In the genomic region with DNA sequence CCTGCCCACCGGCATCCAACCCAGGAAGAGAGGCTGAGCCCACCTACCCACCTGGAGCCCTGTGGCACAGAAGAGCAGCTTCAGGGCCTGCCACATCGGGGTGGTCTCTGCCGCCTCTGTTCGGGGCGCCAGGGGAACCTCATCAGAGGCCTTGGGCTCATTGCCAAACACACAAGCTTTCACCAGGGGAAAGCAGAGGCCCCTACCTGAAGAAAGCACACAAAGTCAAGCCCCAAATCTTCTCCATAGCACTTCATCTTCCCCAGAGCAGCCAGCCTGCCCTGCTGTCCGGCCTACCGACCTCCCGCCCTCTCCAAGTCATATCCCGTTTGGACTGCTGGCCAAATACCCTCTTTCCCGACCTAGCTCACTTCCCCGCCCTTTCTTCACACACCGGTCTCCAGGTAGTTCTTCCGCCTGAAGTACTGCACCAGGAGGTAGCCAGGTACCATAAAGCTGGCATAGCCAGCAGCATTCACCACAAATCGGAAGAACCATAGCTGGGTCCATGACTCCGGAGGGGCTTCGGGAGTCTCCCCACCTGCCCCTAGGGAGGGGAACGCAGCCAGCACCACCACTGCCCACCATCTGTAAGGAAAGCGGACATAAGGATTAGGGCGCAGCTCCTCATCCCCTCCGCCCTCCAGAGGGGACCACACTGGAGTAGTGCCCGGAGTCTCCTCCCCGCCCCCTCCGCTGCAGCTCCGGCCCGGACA, we compare ENCODE assay signal across 8 cellular contexts. TPM values are rescaled to one million over a fixed set of nuclear protein-coding genes. Genes with fewer than 3 reads are reported as not detected.
DNase-seq lines count a peak whose midpoint lies in the region; ATAC-seq and TF ChIP-seq lines count a peak whose summit lies in the region.

No MANE protein-coding gene starts in this region.

- peaks cover 42% of the 10 kb centered on the region for H3K36me3 Mint-ChIP-seq in activated CD8-positive, alpha-beta T cell treated with anti-CD3 and anti-CD28 coated beads for 36 hours (ENCODE audit: low read depth)

- no peaks in the 10 kb centered on the region for H3K27me3 Mint-ChIP-seq in activated CD8-positive, alpha-beta T cell treated with anti-CD3 and anti-CD28 coated beads for 36 hours

- H3K27ac ChIP-seq in 22Rv1 (peak overlapping the region; percentile 91), rectal smooth muscle tissue (ENCODE audit: low read depth, low read length) (peak overlapping the region; percentile 75)

- peaks cover 67% of the 10 kb centered on the region for H3K4me1 Mint-ChIP-seq in activated CD8-positive, alpha-beta T cell treated with anti-CD3 and anti-CD28 coated beads for 36 hours (ENCODE audit: low read depth)

- POLR2A ChIA-PET in activated CD8-positive, alpha-beta T cell treated with anti-CD3 and anti-CD28 coated beads for 36 hours (lab: Charles Lee) = interaction anchor here (0.7 to 17.2 kb wide), 16 partner anchors 8 to 102 kb away, joined by 3 to 486 read pairs (median 5); partner anchors contain the start of genes AARS2, HSP90AB1, SLC29A1 and TMEM151B

- TF ChIP-seq CTCF in 22Rv1 (IDR thresholded peaks at IDR 0.05) (no peak), fibroblast of the aortic adventitia (IDR thresholded peaks at IDR 0.05; ENCODE audit: insufficient read depth, low read length) (no peak)
- no peak for TF ChIP-seq CTCF in activated CD8-positive, alpha-beta T cell treated with anti-CD3 and anti-CD28 coated beads for 36 hours (IDR thresholded peaks at IDR 0.05)

- CTCF ChIA-PET in activated CD8-positive, alpha-beta T cell treated with anti-CD3 and anti-CD28 coated beads for 36 hours (lab: Charles Lee) = interaction anchor here (0.6 to 3.8 kb wide), 18 partner anchors 8 to 948 kb away, joined by 3 to 47 read pairs (median 4); partner anchors contain the start of genes HSP90AB1, SLC29A1 and TMEM151B

- peak overlapping the region; percentile 85 for H3K4me3 Mint-ChIP-seq in activated CD8-positive, alpha-beta T cell treated with anti-CD3 and anti-CD28 coated beads for 36 hours

- no peaks in the 10 kb centered on the region for H3K27me3 ChIP-seq in rectal smooth muscle tissue (ENCODE audit: control insufficient read depth, insufficient read depth, low read length)

- peak overlapping the region; percentile 85 for H3K27ac Mint-ChIP-seq in activated CD8-positive, alpha-beta T cell treated with anti-CD3 and anti-CD28 coated beads for 36 hours

- peak; percentile 41 for DNase-seq in activated CD8-positive, alpha-beta T cell treated with anti-CD3 and anti-CD28 coated beads for 36 hours
- DNase-seq in fibroblast of the aortic adventitia (ENCODE audit: low read depth) = no peak
- no peak for DNase-seq in SK-N-DZ (ENCODE audit: low spot score)
- DNase-seq in UCSD-AML1 (lab: John Stamatoyannopoulos, UW; ENCODE audit: unreplicated experiment) = no peak

- peaks cover 6% of the 10 kb centered on the region for H3K4me1 ChIP-seq in rectal smooth muscle tissue (ENCODE audit: control insufficient read depth, insufficient read depth, low read length)

- intact Hi-C loops in activated CD8-positive, alpha-beta T cell treated with anti-CD3 and anti-CD28 coated beads for 36 hours (cut with micrococcal nuclease) = no loop called here

- ATAC-seq in GM19395 (IDR thresholded peaks at IDR 0.05; ENCODE audit: unreplicated experiment) (peak; percentile 0), GM19023 (IDR thresholded peaks at IDR 0.05; ENCODE audit: unreplicated experiment) (no peak)
- peak; percentile 6 for ATAC-seq in activated CD8-positive, alpha-beta T cell treated with anti-CD3 and anti-CD28 coated beads for 36 hours

- H3K9me3 Mint-ChIP-seq in activated CD8-positive, alpha-beta T cell treated with anti-CD3 and anti-CD28 coated beads for 36 hours = no peaks in the 10 kb centered on the region

- peak overlapping the region; percentile 49 for H3K9ac ChIP-seq in rectal smooth muscle tissue (ENCODE audit: low read length)

- H3K36me3 ChIP-seq in rectal smooth muscle tissue (ENCODE audit: control insufficient read depth, insufficient read depth, low read length) = peaks cover 41% of the 10 kb centered on the region

- H3K4me3 ChIP-seq in fibroblast of the aortic adventitia (ENCODE audit: low read depth, low read length) (peak overlapping the region; percentile 92), rectal smooth muscle tissue (ENCODE audit: low read length) (peak overlapping the region; percentile 80)

RNA-seq across cellular contexts. Expression of gene SLC35B2, which starts 0.9 kb away (rescaled TPM):
- total RNA-seq in activated CD8-positive, alpha-beta T cell treated with anti-CD3 and anti-CD28 coated beads for 36 hours = 10 to 100 TPM; 15.4 to 16.7 TPM
- 56.4 and 60.8 TPM in 2 replicates for total RNA-seq in fibroblast of the aortic adventitia (ENCODE audit: low replicate concordance)
- 52.7 and 59.7 TPM in 2 replicates for polyA plus RNA-seq in SK-N-DZ (2014; cell fraction: cytosol; rRNA removed)
- polyA plus RNA-seq in SK-N-DZ (2014; cell fraction: nucleus; rRNA removed) = 39.2 and 41.2 TPM in 2 replicates

RNA-seq across cellular contexts. Expression of gene NFKBIE, which starts 8.9 kb away (rescaled TPM):
- 10 to 100 TPM; 13.3 to 17.9 TPM for total RNA-seq in activated CD8-positive, alpha-beta T cell treated with anti-CD3 and anti-CD28 coated beads for 36 hours
- 5.4 and 74.7 TPM in 2 replicates for total RNA-seq in fibroblast of the aortic adventitia (ENCODE audit: low replicate concordance)
- polyA plus RNA-seq in SK-N-DZ (2014; cell fraction: cytosol; rRNA removed) = 17.0 and 22.0 TPM in 2 replicates
- 19.9 and 24.9 TPM in 2 replicates for polyA plus RNA-seq in SK-N-DZ (2014; cell fraction: nucleus; rRNA removed)

RNA-seq across cellular contexts. Expression of gene HSP90AB1, which starts 9.5 kb away (rescaled TPM):
- 1,000 to 10,000 TPM; 2,124 to 2,130 TPM for total RNA-seq in activated CD8-positive, alpha-beta T cell treated with anti-CD3 and anti-CD28 coated beads for 36 hours
- 797 and 832 TPM in 2 replicates for total RNA-seq in fibroblast of the aortic adventitia (ENCODE audit: low replicate concordance)
- polyA plus RNA-seq in SK-N-DZ (2014; cell fraction: cytosol; rRNA removed) = 1,614 and 1,776 TPM in 2 replicates
- polyA plus RNA-seq in SK-N-DZ (2014; cell fraction: nucleus; rRNA removed) = 579 and 767 TPM in 2 replicates

RNA-seq across cellular contexts. Expression of gene TMEM151B, which starts 13.8 kb away (rescaled TPM):
- under 1 TPM in 1 of 2 experiments, not detected in 1; 0.05 TPM for total RNA-seq in activated CD8-positive, alpha-beta T cell treated with anti-CD3 and anti-CD28 coated beads for 36 hours
- total RNA-seq in fibroblast of the aortic adventitia (ENCODE audit: low replicate concordance) = not detected in 2 replicates
- 32.0 and 34.0 TPM in 2 replicates for polyA plus RNA-seq in SK-N-DZ (2014; cell fraction: cytosol; rRNA removed)
- 61.6 and 74.8 TPM in 2 replicates for polyA plus RNA-seq in SK-N-DZ (2014; cell fraction: nucleus; rRNA removed)

RNA-seq across cellular contexts. Expression of gene SLC29A1, which starts 33.1 kb away (rescaled TPM):
- 10 to 100 TPM; 56.1 to 57.4 TPM for total RNA-seq in activated CD8-positive, alpha-beta T cell treated with anti-CD3 and anti-CD28 coated beads for 36 hours
- total RNA-seq in fibroblast of the aortic adventitia (ENCODE audit: low replicate concordance) = 5.2 and 23.6 TPM in 2 replicates
- polyA plus RNA-seq in SK-N-DZ (2014; cell fraction: cytosol; rRNA removed) = 53.3 and 54.4 TPM in 2 replicates
- 213 and 272 TPM in 2 replicates for polyA plus RNA-seq in SK-N-DZ (2014; cell fraction: nucleus; rRNA removed)
